16 cellular contexts compared by ENCODE assay signal in the genomic region with DNA sequence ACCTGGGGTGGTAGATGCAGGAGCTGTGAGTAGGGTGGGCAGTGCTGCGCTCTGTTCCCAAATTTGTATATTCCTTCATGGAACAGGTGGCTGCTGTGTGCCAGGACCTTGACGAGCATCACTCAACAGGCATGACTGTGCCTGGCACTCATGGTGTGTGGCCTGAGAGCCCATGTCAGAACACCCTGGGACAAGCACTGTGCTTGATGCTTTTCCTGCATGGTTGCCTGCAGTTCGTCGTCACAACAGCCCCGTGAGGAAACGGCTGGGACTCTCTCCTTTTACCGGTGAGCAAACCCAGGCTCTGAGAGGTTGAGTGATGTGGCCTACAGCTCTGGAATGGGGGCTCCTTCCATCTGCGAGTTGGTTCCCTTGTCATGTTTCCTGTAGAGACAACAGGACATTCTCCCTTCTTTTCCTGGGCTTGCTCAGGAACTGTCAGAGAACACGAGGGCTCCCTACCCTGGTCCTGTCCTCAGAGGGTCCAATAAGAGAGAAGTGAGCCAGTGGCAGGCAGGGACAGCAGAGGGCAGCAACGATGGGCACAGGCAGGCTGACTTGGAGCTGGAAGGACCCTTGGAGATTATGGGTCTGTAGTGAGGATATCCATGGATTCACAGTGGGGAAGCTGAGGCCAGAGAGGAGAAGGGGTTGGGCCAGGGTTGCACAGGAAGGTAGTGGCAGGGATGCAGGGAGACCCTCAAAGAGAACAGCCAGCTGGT. TPM values are rescaled to one million over a fixed set of nuclear protein-coding genes. Genes with fewer than 3 reads are reported as not detected.
A peak's percentile ranks its signal among the peaks of the same experiment; 100 is the strongest.
DNase-seq lines count a peak whose midpoint lies in the region; ATAC-seq and TF ChIP-seq lines count a peak whose summit lies in the region.
"Had no signal": no experiment of that assay in that cellular context is flagged by ENCODE, and none has a peak within 500 bp of the region (broad histone marks: within the 10 kb centered on the region; RNA-seq: fewer than 3 reads in every experiment).

No MANE protein-coding gene starts in this region.

- no peaks in the 10 kb centered on the region for H3K79me1 ChIP-seq in H9 (ENCODE audit: insufficient read depth, low read depth, low read length, poor library complexity, severe bottlenecking)

- in situ Hi-C loops in HAP-1 (cut with MboI; ENCODE audit: low sequenced_read_pairs), result no loop called here

- H4K5ac ChIP-seq in H9 (ENCODE audit: insufficient read length, low read depth, low read length), result no peak overlapping the region

- H2AFZ ChIP-seq in DND-41 (ENCODE audit: low read depth, low read length) (peak overlapping the region; percentile 13; the same call in 1 of the 2 replicates), H9 (ENCODE audit: low read length) (no peak overlapping the region)

- no peak overlapping the region for H2BK20ac ChIP-seq in H9 (ENCODE audit: low read depth, low read length, poor library complexity, severe bottlenecking)

- no peak overlapping the region for H3K4ac ChIP-seq in H9 (ENCODE audit: low read depth, low read length)

- H3K14ac ChIP-seq in H9 (ENCODE audit: insufficient read depth, low read length), result no peak overlapping the region

- H2BK12ac ChIP-seq in H9 (ENCODE audit: insufficient read length, low read depth, low read length), result no peak overlapping the region

- POLR2A ChIA-PET in WTC11 (lab: Charles Lee), result no interaction called here
- POLR2A ChIA-PET in activated CD4-positive, alpha-beta T cell treated with anti-CD3 and anti-CD28 coated beads, Interleukin-2, amount 10 ng/mL, durations not matched to agents 7 days and 5 days (lab: Charles Lee), result no interaction called here

- H3K27me3 ChIP-seq in DND-41 (ENCODE audit: insufficient read depth, low read length, poor library complexity), result peaks cover 3% of the 10 kb centered on the region
- H3K27me3 ChIP-seq in H9 (ENCODE audit: insufficient read depth, low read length), result no peaks in the 10 kb centered on the region
- H3K27me3 ChIP-seq in HAP-1 (ENCODE audit: low read depth), result no peaks in the 10 kb centered on the region

- H3K27me3 Mint-ChIP-seq in H9 (ENCODE audit: low read depth) (peaks cover 6% of the 10 kb centered on the region), WTC11 (ENCODE audit: low read depth) (peaks cover 10% of the 10 kb centered on the region; the same call in 1 of the 2 replicates)
- H3K27me3 Mint-ChIP-seq in activated CD4-positive, alpha-beta T cell treated with anti-CD3 and anti-CD28 coated beads, Interleukin-2, amount 10 ng/mL, durations not matched to agents 7 days and 5 days, result no peaks in the 10 kb centered on the region
- H3K27me3 Mint-ChIP-seq: CD4-positive, alpha-beta T cell had no signal

- peak overlapping the region in 1 of 3 experiments; percentile 10; a peak in 1 of 7 replicates for H3K27ac Mint-ChIP-seq in H9
- H3K27ac Mint-ChIP-seq in WTC11, result no peak overlapping the region
- H3K27ac Mint-ChIP-seq in activated CD4-positive, alpha-beta T cell treated with anti-CD3 and anti-CD28 coated beads, Interleukin-2, amount 10 ng/mL, durations not matched to agents 7 days and 5 days, result no peak overlapping the region
- H3K27ac Mint-ChIP-seq: activated naive CD4-positive, alpha-beta T cell treated with anti-CD3 and anti-CD28 coated beads, Interleukin-2, amount 10 ng/mL, durations not matched to agents 7 days and 5 days; CD4-positive, alpha-beta T cell had no signal

- H4K8ac ChIP-seq in H9 (replicated peaks; ENCODE audit: insufficient read length, low read depth, low read length), result no peak overlapping the region

- no peaks in the 10 kb centered on the region for H3K9me3 ChIP-seq in DND-41 (ENCODE audit: insufficient read depth, low read length, severe bottlenecking)
- H3K9me3 ChIP-seq in H9 (ENCODE audit: control insufficient read depth, low read depth, low read length), result no peaks in the 10 kb centered on the region
- H3K9me3 ChIP-seq in HAP-1, result no peaks in the 10 kb centered on the region

- H3K27ac ChIP-seq in DND-41 (ENCODE audit: low read length), result no peak overlapping the region
- H3K27ac ChIP-seq in H9 (ENCODE audit: insufficient read length, low read depth, low read length), result no peak overlapping the region
- H3K27ac ChIP-seq: epithelial cell of prostate, RWPE1 had no signal

- H3K36me3 Mint-ChIP-seq in H9 (ENCODE audit: insufficient read depth in 1 of 3, low read depth in 3 of 3), result peaks cover 0 to 4% (median 0%) of the 10 kb centered on the region in 3 experiments; a peak in 2 of 7 replicates
- no peaks in the 10 kb centered on the region for H3K36me3 Mint-ChIP-seq in WTC11
- H3K36me3 Mint-ChIP-seq in activated CD4-positive, alpha-beta T cell treated with anti-CD3 and anti-CD28 coated beads, Interleukin-2, amount 10 ng/mL, durations not matched to agents 7 days and 5 days (ENCODE audit: low read depth), result no peaks in the 10 kb centered on the region
- H3K36me3 Mint-ChIP-seq: activated naive CD4-positive, alpha-beta T cell treated with anti-CD3 and anti-CD28 coated beads, Interleukin-2, amount 10 ng/mL, durations not matched to agents 7 days and 5 days had no signal

- H3K4me2 ChIP-seq in DND-41 (ENCODE audit: insufficient read depth, low read length) (no peak overlapping the region), H9 (ENCODE audit: insufficient read depth, insufficient read length, low read length) (no peak overlapping the region)

- CTCF ChIA-PET in WTC11 (lab: Charles Lee), result interaction anchor here (0.5 to 1.3 kb wide), 10 partner anchors 22 to 302 kb away, joined by 3 to 8 read pairs (median 3); a partner anchor contains a TSS
- CTCF ChIA-PET in activated CD4-positive, alpha-beta T cell treated with anti-CD3 and anti-CD28 coated beads, Interleukin-2, amount 10 ng/mL, durations not matched to agents 7 days and 5 days (lab: Charles Lee), result interaction anchor here (0.5 to 1.9 kb wide), 4 partner anchors 16 to 84 kb away, joined by 3 to 7 read pairs (median 4); no protein-coding TSS in a partner anchor

- H3K4me3 ChIP-seq in DND-41 (ENCODE audit: low read depth in 1 of 2, low read length in 2 of 2), result no peak overlapping the region
- no peak overlapping the region for H3K4me3 ChIP-seq in HAP-1

- H4K91ac ChIP-seq in H9 (ENCODE audit: insufficient read length, low read depth, low read length), result no peak overlapping the region

- ATAC-seq in DND-41 (ENCODE audit: insufficient read depth, low read depth) (no peak), WTC11 (peak; percentile 23), GM18520 (IDR thresholded peaks at IDR 0.05; ENCODE audit: unreplicated experiment) (no peak)
- ATAC-seq: left colon; stimulated activated naive CD8-positive, alpha-beta T cell treated with anti-CD3 and anti-CD28 coated beads, Interleukin-15, Interleukin-2, amounts not matched to agents 100 U/mL and 50 U/mL, for 24 hours had no signal

- no peak for DNase-seq in DND-41
- DNase-seq in H9, result peak; percentile 59
- no peak for DNase-seq in WTC11 (ENCODE audit: low spot score)
- DNase-seq in islet precursor cell, result peak; percentile 61
- DNase-seq in HAP-1 (ENCODE audit: low spot score in 2 of 2), result no peak
- no peak for DNase-seq in activated CD4-positive, alpha-beta T cell treated with anti-CD3 and anti-CD28 coated beads, Interleukin-2, amount 10 ng/mL, durations not matched to agents 7 days and 5 days
- DNase-seq: activated CD8-positive, alpha-beta memory T cell treated with anti-CD3 and anti-CD28 coated beads for 24 hours; activated naive CD4-positive, alpha-beta T cell treated with anti-CD3 and anti-CD28 coated beads, Interleukin-2, amount 10 ng/mL, durations not matched to agents 7 days and 5 days; CD4-positive, alpha-beta T cell; left colon; NCI-H1105 treated with DMSO at 0.1 percent for 48 hours; NCI-H510A treated with DMSO at 0.1 percent for 48 hours; stimulated activated naive CD8-positive, alpha-beta T cell treated with anti-CD3 and anti-CD28 coated beads, Interleukin-15, Interleukin-2, amounts not matched to agents 100 U/mL and 50 U/mL, for 24 hours had no signal

- TF ChIP-seq CTCF in DND-41 (IDR thresholded peaks at IDR 0.05; ENCODE audit: borderline replicate concordance, extremely low read depth, low read length, poor library complexity, severe bottlenecking) (no peak), H9 (conservative IDR thresholded peaks at IDR 0.05) (peak; percentile 41; the same call in 2 of the 3 replicates), WTC11 (IDR thresholded peaks at IDR 0.05) (no peak)

- H3K9ac ChIP-seq in DND-41 (ENCODE audit: low read depth, low read length) (no peak overlapping the region), H9 (ENCODE audit: extremely low read depth, insufficient read length, low read length) (no peak overlapping the region)

- H4K20me1 ChIP-seq in DND-41 (ENCODE audit: insufficient read depth, low read length) (no peaks in the 10 kb centered on the region; the same call in 1 of the 2 replicates), H9 (ENCODE audit: control insufficient read depth, insufficient read depth, insufficient read length) (no peaks in the 10 kb centered on the region)

- H3K4me3 Mint-ChIP-seq in H9 (no peak overlapping the region), WTC11 (no peak overlapping the region)
- no peak overlapping the region for H3K4me3 Mint-ChIP-seq in activated CD4-positive, alpha-beta T cell treated with anti-CD3 and anti-CD28 coated beads, Interleukin-2, amount 10 ng/mL, durations not matched to agents 7 days and 5 days
- H3K4me3 Mint-ChIP-seq: activated naive CD4-positive, alpha-beta T cell treated with anti-CD3 and anti-CD28 coated beads, Interleukin-2, amount 10 ng/mL, durations not matched to agents 7 days and 5 days; CD4-positive, alpha-beta T cell had no signal

- H3K4me1 Mint-ChIP-seq in H9 (peaks cover 15 to 26% of the 10 kb centered on the region in 2 experiments), WTC11 (peaks cover 21% of the 10 kb centered on the region)
- H3K4me1 Mint-ChIP-seq in activated CD4-positive, alpha-beta T cell treated with anti-CD3 and anti-CD28 coated beads, Interleukin-2, amount 10 ng/mL, durations not matched to agents 7 days and 5 days, result peaks cover 8% of the 10 kb centered on the region

- no peaks in the 10 kb centered on the region for H3K36me3 ChIP-seq in DND-41 (ENCODE audit: insufficient read depth, low read length)
- H3K36me3 ChIP-seq in HAP-1 (replicated peaks), result peaks cover 2% of the 10 kb centered on the region; the same call in 1 of the 2 replicates

- no peak overlapping the region for H2BK5ac ChIP-seq in H9 (ENCODE audit: insufficient read length, low read length)

- no peak overlapping the region for H3K23ac ChIP-seq in H9 (ENCODE audit: insufficient read length, low read depth, low read length)

- H3K79me2 ChIP-seq in DND-41 (ENCODE audit: insufficient read depth, low read length) (no peaks in the 10 kb centered on the region), H9 (ENCODE audit: insufficient read depth, low read length) (no peaks in the 10 kb centered on the region)

- no peaks in the 10 kb centered on the region for H3K23me2 ChIP-seq in H9 (ENCODE audit: insufficient read length, low read depth, low read length, poor library complexity, severe bottlenecking)

- no peak overlapping the region for H3T11ph ChIP-seq in H9 (ENCODE audit: low read length)

- H2AK5ac ChIP-seq in H9 (ENCODE audit: insufficient read length, low read length), result no peak overlapping the region

- no peak overlapping the region for H3K18ac ChIP-seq in H9 (ENCODE audit: insufficient read length, low read depth, low read length)

- H3K9me3 Mint-ChIP-seq in H9, result peaks cover 0 to 3% of the 10 kb centered on the region in 2 experiments; a peak in 2 of 5 replicates
- H3K9me3 Mint-ChIP-seq in WTC11, result peaks cover 4% of the 10 kb centered on the region; the same call in 1 of the 2 replicates
- H3K9me3 Mint-ChIP-seq in activated CD4-positive, alpha-beta T cell treated with anti-CD3 and anti-CD28 coated beads, Interleukin-2, amount 10 ng/mL, durations not matched to agents 7 days and 5 days, result no peaks in the 10 kb centered on the region
- H3K9me3 Mint-ChIP-seq: activated naive CD4-positive, alpha-beta T cell treated with anti-CD3 and anti-CD28 coated beads, Interleukin-2, amount 10 ng/mL, durations not matched to agents 7 days and 5 days; CD4-positive, alpha-beta T cell had no signal

- H3K4me1 ChIP-seq in DND-41 (ENCODE audit: insufficient read depth, low read length) (peaks cover 4% of the 10 kb centered on the region), H9 (ENCODE audit: insufficient read depth, low read length) (no peaks in the 10 kb centered on the region; the same call in 1 of the 2 replicates), HAP-1 (peaks cover 8% of the 10 kb centered on the region)

- no peak overlapping the region for H2BK120ac ChIP-seq in H9 (ENCODE audit: low read depth, low read length, poor library complexity, severe bottlenecking)

- no CpG with 5 or more reads among the region's 10 CpGs for WGBS in H9 (ENCODE audit: extremely low coverage, insufficient read length, low lambda C conversion rate)

- H3K56ac ChIP-seq in H9 (ENCODE audit: insufficient read length, low read depth, low read length), result no peak overlapping the region

- H2BK15ac ChIP-seq in H9 (ENCODE audit: low read depth, low read length), result no peak overlapping the region

RNA-seq across cellular contexts. Expression of a gene that starts 37.4 kb away (rescaled TPM):
- 23.7 and 24.9 TPM in 2 replicates for total RNA-seq in H9 (2021)
- total RNA-seq in WTC11 (2021), result 16.7 to 19.2 TPM (median 18.0 TPM) in 3 replicates
- 10 to 100 TPM; 19.9 to 23.5 TPM for total RNA-seq in activated CD4-positive, alpha-beta T cell treated with anti-CD3 and anti-CD28 coated beads, Interleukin-2, amount 10 ng/mL, durations not matched to agents 7 days and 5 days

RNA-seq across cellular contexts. Expression of a gene that starts 57.4 kb away (rescaled TPM):
- 650 and 676 TPM in 2 replicates for total RNA-seq in H9 (2021)
- total RNA-seq in WTC11 (2021), result 1,040 to 1,222 TPM (median 1,204 TPM) in 3 replicates
- 100 to 1,000 TPM; 224 to 228 TPM for total RNA-seq in activated CD4-positive, alpha-beta T cell treated with anti-CD3 and anti-CD28 coated beads, Interleukin-2, amount 10 ng/mL, durations not matched to agents 7 days and 5 days

Comparison
In these comparisons a context has a peak if more than half of its experiments do, and no peak if none do; other contexts are left out.
1. DNase-seq: peak in H9 (single experiment) and islet precursor cell (single experiment); none in DND-41 (single experiment), WTC11 (single experiment), HAP-1 (0 of 2) and activated CD4-positive, alpha-beta T cell treated with anti-CD3 and anti-CD28 coated beads, Interleukin-2, amount 10 ng/mL, durations not matched to agents 7 days and 5 days (single experiment).